In the genomic region with DNA sequence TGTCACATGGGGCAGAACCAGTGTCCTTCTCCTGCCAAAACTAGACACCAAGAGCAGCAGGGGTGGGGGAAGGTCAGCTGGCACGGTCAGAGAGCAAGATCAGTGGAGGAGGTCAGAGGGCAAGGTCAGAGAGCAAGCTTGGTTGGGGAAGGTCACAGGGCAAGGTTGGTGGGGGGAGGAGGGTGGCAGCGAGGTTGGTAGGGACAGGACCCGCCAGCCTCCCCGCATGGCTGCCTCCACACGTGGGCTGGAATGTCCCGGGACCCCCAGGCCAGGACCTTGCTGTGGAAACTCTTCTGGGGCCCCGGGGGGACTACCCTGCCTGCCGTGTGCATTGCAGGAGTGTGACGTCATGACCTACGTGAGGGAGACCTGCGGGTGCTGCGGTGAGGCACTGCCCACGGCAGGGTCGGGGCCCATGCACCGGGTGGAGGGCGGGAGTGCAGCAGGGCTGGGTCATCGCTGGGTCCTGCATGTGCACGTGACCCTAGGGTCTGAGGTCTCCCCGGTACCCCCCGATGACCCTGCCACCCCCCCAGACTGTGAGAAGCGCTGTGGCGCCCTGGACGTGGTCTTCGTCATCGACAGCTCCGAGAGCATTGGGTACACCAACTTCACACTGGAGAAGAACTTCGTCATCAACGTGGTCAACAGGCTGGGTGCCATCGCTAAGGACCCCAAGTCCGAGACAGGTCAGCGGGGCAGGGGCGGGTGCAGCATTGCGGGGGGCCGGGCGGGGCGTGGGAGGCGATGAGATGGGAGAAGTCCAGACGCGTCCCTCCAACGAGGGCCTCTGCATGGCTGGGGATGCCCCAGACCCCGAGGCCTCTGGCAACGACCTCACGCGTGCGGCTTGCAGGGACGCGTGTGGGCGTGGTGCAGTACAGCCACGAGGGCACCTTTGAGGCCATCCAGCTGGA, we compare ENCODE assay signal across 11 cellular contexts. TPM values are rescaled to one million over a fixed set of nuclear protein-coding genes. Genes with fewer than 3 reads are reported as not detected.
DNase-seq lines count a peak whose midpoint lies in the region; ATAC-seq and TF ChIP-seq lines count a peak whose summit lies in the region.
"Had no signal": no experiment of that assay in that cellular context is flagged by ENCODE, and none has a peak within 500 bp of the region (broad histone marks: within the 10 kb centered on the region; RNA-seq: fewer than 3 reads in every experiment).

No MANE protein-coding gene starts in this region.

- H2AFZ ChIP-seq in H9 (ENCODE audit: low read length) = no peak overlapping the region

- H2BK15ac ChIP-seq in H9 (ENCODE audit: low read depth, low read length) = no peak overlapping the region

- no peak overlapping the region for H3K27ac ChIP-seq in BLaER1 treated with 17β-estradiol and CSF1 and Interleukin-3, amounts not matched to agents 10 nM and 100 nM
- H3K27ac ChIP-seq in H9 (ENCODE audit: insufficient read length, low read depth, low read length) = no peak overlapping the region
- no peak overlapping the region for H3K27ac ChIP-seq in ovary
- H3K27ac ChIP-seq: colonic mucosa had no signal

- TF ChIP-seq CTCF in H9 (conservative IDR thresholded peaks at IDR 0.05) = no peak
- TF ChIP-seq CTCF in ovary (IDR thresholded peaks at IDR 0.05) = no peak

- no peaks in the 10 kb centered on the region; a peak in 1 of 5 replicates for H3K9me3 Mint-ChIP-seq in H9

- TF ChIP-seq EP300 in ovary (IDR thresholded peaks at IDR 0.05) = no peak

- intact Hi-C loops in left cardiac atrium (cut with DNase I) (no loop called here), ovary (cut with DNase I) (no loop called here)

- no peak overlapping the region for H3K4me3 Mint-ChIP-seq in H9
- H3K4me3 Mint-ChIP-seq: naive thymus-derived CD4-positive, alpha-beta T cell had no signal

- no peak overlapping the region for H4K5ac ChIP-seq in H9 (ENCODE audit: insufficient read length, low read depth, low read length)

- H3K79me1 ChIP-seq in H9 (ENCODE audit: insufficient read depth, low read depth, low read length, poor library complexity, severe bottlenecking) = no peaks in the 10 kb centered on the region

- no peak overlapping the region for H4K8ac ChIP-seq in H9 (replicated peaks; ENCODE audit: insufficient read length, low read depth, low read length)

- H4K20me1 ChIP-seq in BLaER1 treated with 17β-estradiol and CSF1 and Interleukin-3, amounts not matched to agents 10 nM and 100 nM = peaks cover 0 to 41% (median 12%) of the 10 kb centered on the region in 11 experiments; a peak in 13 of 22 replicates
- H4K20me1 ChIP-seq in H9 (ENCODE audit: control insufficient read depth, insufficient read depth, insufficient read length) = no peaks in the 10 kb centered on the region

- H2BK5ac ChIP-seq in H9 (ENCODE audit: insufficient read length, low read length) = no peak overlapping the region

- ATAC-seq in left cardiac atrium = no peak
- no peak for ATAC-seq in GM21737 (IDR thresholded peaks at IDR 0.05; ENCODE audit: unreplicated experiment)
- ATAC-seq: naive thymus-derived CD4-positive, alpha-beta T cell had no signal

- peaks cover 0 to 13% (median 0%) of the 10 kb centered on the region in 11 experiments; a peak in 2 of 22 replicates for H3K27me3 ChIP-seq in BLaER1 treated with 17β-estradiol and CSF1 and Interleukin-3, amounts not matched to agents 10 nM and 100 nM
- no peaks in the 10 kb centered on the region for H3K27me3 ChIP-seq in H9 (ENCODE audit: insufficient read depth, low read length)
- no peaks in the 10 kb centered on the region for H3K27me3 ChIP-seq in ovary
- H3K27me3 ChIP-seq: colonic mucosa had no signal

- no peak overlapping the region for H3K4ac ChIP-seq in H9 (ENCODE audit: low read depth, low read length)

- H3K9me3 ChIP-seq in BLaER1 treated with 17β-estradiol and CSF1 and Interleukin-3, amounts not matched to agents 10 nM and 100 nM (replicated peaks in 1 of 11) = no peaks in the 10 kb centered on the region
- H3K9me3 ChIP-seq in H9 (ENCODE audit: control insufficient read depth, low read depth, low read length) = no peaks in the 10 kb centered on the region
- H3K9me3 ChIP-seq in ovary = no peaks in the 10 kb centered on the region
- H3K9me3 ChIP-seq: colonic mucosa had no signal

- no peak overlapping the region for H4K91ac ChIP-seq in H9 (ENCODE audit: insufficient read length, low read depth, low read length)

- H3K36me3 ChIP-seq in BLaER1 treated with 17β-estradiol and CSF1 and Interleukin-3, amounts not matched to agents 10 nM and 100 nM = no peaks in the 10 kb centered on the region
- no peaks in the 10 kb centered on the region for H3K36me3 ChIP-seq in ovary
- H3K36me3 ChIP-seq: colonic mucosa had no signal

- H3K9ac ChIP-seq in BLaER1 treated with 17β-estradiol and CSF1 and Interleukin-3, amounts not matched to agents 10 nM and 100 nM = no peak overlapping the region
- H3K9ac ChIP-seq in H9 (ENCODE audit: extremely low read depth, insufficient read length, low read length) = no peak overlapping the region

- no peak overlapping the region for H3K4me3 ChIP-seq in BLaER1 treated with 17β-estradiol and CSF1 and Interleukin-3, amounts not matched to agents 10 nM and 100 nM
- H3K4me3 ChIP-seq in ovary = no peak overlapping the region
- H3K4me3 ChIP-seq: colonic mucosa, skin epidermis had no signal

- no peak overlapping the region for H3K23ac ChIP-seq in H9 (ENCODE audit: insufficient read length, low read depth, low read length)

- peaks cover 0 to 15% of the 10 kb centered on the region in 2 experiments; a peak in 2 of 4 replicates for H3K4me1 Mint-ChIP-seq in H9

- no peaks in the 10 kb centered on the region for H3K27me3 Mint-ChIP-seq in H9 (ENCODE audit: low read depth)
- H3K27me3 Mint-ChIP-seq: naive thymus-derived CD4-positive, alpha-beta T cell had no signal

- no peak overlapping the region for H2BK120ac ChIP-seq in H9 (ENCODE audit: low read depth, low read length, poor library complexity, severe bottlenecking)

- 0 out of 7 replicates have a peak overlapping the region, but pooled peaks of 1 of the 3 experiments have one; percentile 73 for H3K27ac Mint-ChIP-seq in H9
- H3K27ac Mint-ChIP-seq: naive thymus-derived CD4-positive, alpha-beta T cell had no signal

- no peak overlapping the region for H2BK20ac ChIP-seq in H9 (ENCODE audit: low read depth, low read length, poor library complexity, severe bottlenecking)

- no peak overlapping the region for H3T11ph ChIP-seq in H9 (ENCODE audit: low read length)

- peak overlapping the region in 7 of 11 experiments; percentile 66 to 90 (median 83); a peak in 7 of 22 replicates for H3K4me2 ChIP-seq in BLaER1 treated with 17β-estradiol and CSF1 and Interleukin-3, amounts not matched to agents 10 nM and 100 nM
- no peak overlapping the region for H3K4me2 ChIP-seq in H9 (ENCODE audit: insufficient read depth, insufficient read length, low read length)

- peaks cover 0 to 46% (median 28%) of the 10 kb centered on the region in 10 experiments; a peak in 18 of 20 replicates for H3K4me1 ChIP-seq in BLaER1 treated with 17β-estradiol and CSF1 and Interleukin-3, amounts not matched to agents 10 nM and 100 nM
- H3K4me1 ChIP-seq in H9 (ENCODE audit: insufficient read depth, low read length) (no peaks in the 10 kb centered on the region), ovary (ENCODE audit: insufficient read depth) (no peaks in the 10 kb centered on the region)
- H3K4me1 ChIP-seq: colonic mucosa had no signal

- H3K14ac ChIP-seq in H9 (ENCODE audit: insufficient read depth, low read length) = no peak overlapping the region

- no peak overlapping the region for H2AK5ac ChIP-seq in H9 (ENCODE audit: insufficient read length, low read length)

- H3K23me2 ChIP-seq in H9 (ENCODE audit: insufficient read length, low read depth, low read length, poor library complexity, severe bottlenecking) = no peaks in the 10 kb centered on the region

- TF ChIP-seq POLR2A in ovary (IDR thresholded peaks at IDR 0.05) = no peak

- peaks cover 9 to 41% (median 17%) of the 10 kb centered on the region in 3 experiments for H3K36me3 Mint-ChIP-seq in H9 (ENCODE audit: insufficient read depth in 1 of 3, low read depth in 3 of 3)

- peak; percentile 25 for DNase-seq in H9
- DNase-seq in left cardiac atrium = peak; percentile 26
- peak; percentile 29 to 49 (median 39) for DNase-seq in ovary
- no peak for DNase-seq in SW480 (ENCODE audit: low spot score)
- DNase-seq in central memory CD4-positive, alpha-beta T cell = no peak
- DNase-seq in stimulated activated naive CD4-positive, alpha-beta T cell treated with Interleukin-2 at 50 U/mL for 16 hours (lab: John Stamatoyannopoulos, UW) = no peak
- DNase-seq: colonic mucosa had no signal

- no peaks in the 10 kb centered on the region for H3K79me2 ChIP-seq in H9 (ENCODE audit: insufficient read depth, low read length)

- no peak overlapping the region for H2BK12ac ChIP-seq in H9 (ENCODE audit: insufficient read length, low read depth, low read length)

- H3K56ac ChIP-seq in H9 (ENCODE audit: insufficient read length, low read depth, low read length) = no peak overlapping the region

- WGBS in H9 (ENCODE audit: extremely low coverage, insufficient read length, low lambda C conversion rate) = no CpG with 5 or more reads among the region's 49 CpGs
- WGBS in ovary, 3 donors = 68 to 76% (median 74%) methylated on average over 11 to 49 of the region's 49 CpGs

- H3K18ac ChIP-seq in H9 (ENCODE audit: insufficient read length, low read depth, low read length) = no peak overlapping the region

RNA-seq across cellular contexts. Expression of a gene that starts 27.3 kb away (rescaled TPM):
- total RNA-seq in H9 (2021) (124 and 129 TPM in 2 replicates), left cardiac atrium (100 to 1,000 TPM; 330 to 350 TPM), ovary (1,000 to 10,000 TPM in 1 of 7 donors, 100 to 1,000 TPM in 6; 222 to 1,092 (median 831) TPM)
- polyA plus RNA-seq in ovary = 100 to 1,000 TPM in 1 of 2 donors, 10 to 100 TPM in 1; 50.9 to 818 TPM

RNA-seq across cellular contexts. Expression of a gene that starts 30.2 kb away (rescaled TPM):
- 6.7 and 6.8 TPM in 2 replicates for total RNA-seq in H9 (2021)
- 1 to 10 TPM in 1 of 2 donors, under 1 TPM in 1; 0.68 to 1.6 TPM for total RNA-seq in left cardiac atrium
- 1 to 10 TPM in 5 of 7 donors, under 1 TPM in 2; 0.83 to 7.5 (median 3.8) TPM for total RNA-seq in ovary
- polyA plus RNA-seq in ovary = 1 to 10 TPM in 1 of 2 donors, not detected in 1; 3.5 TPM
- polyA plus RNA-seq: naive thymus-derived CD4-positive, alpha-beta T cell had no signal

RNA-seq across cellular contexts. Expression of a gene that starts 59.1 kb away (rescaled TPM):
- total RNA-seq in H9 (2021) (32.8 and 36.0 TPM in 2 replicates), left cardiac atrium (10 to 100 TPM in 1 of 2 donors, 1 to 10 TPM in 1; 10.0 to 11.0 TPM), ovary (10 to 100 TPM in 5 of 7 donors, 1 to 10 TPM in 2; 7.2 to 21.1 (median 14.9) TPM)
- polyA plus RNA-seq in ovary = 10 to 100 TPM in 1 of 2 donors, 1 to 10 TPM in 1; 2.8 to 21.3 TPM

Comparison
In these comparisons a context has a peak if more than half of its experiments do, and no peak if none do; other contexts are left out.
1. DNase-seq: peak in H9 (single experiment), left cardiac atrium (single experiment) and ovary (5 of 5); none in SW480 (single experiment), central memory CD4-positive, alpha-beta T cell (single experiment) and stimulated activated naive CD4-positive, alpha-beta T cell treated with Interleukin-2 at 50 U/mL for 16 hours (single experiment).